ENCODE assay signal across 22 cellular contexts in genomic region chr6:168903638-168904345, GRCh38.
DNase-seq lines count a peak whose midpoint lies in the region; ATAC-seq, FAIRE-seq and TF ChIP-seq lines count a peak whose summit lies in the region.
"Had no signal": no experiment of that assay in that cellular context is flagged by ENCODE, and none has a peak within 500 bp of the region (broad histone marks: within the 10 kb centered on the region; RNA-seq: fewer than 3 reads in every experiment).

No MANE protein-coding gene starts in this region.

- in situ Hi-C loops in HepG2 (cut with HindIII; ENCODE audit: extremely low pct_ligation_motif_present, low pct_unique_long_range_greater_than_20kb): no loop called here

- TF ChIP-seq EP300 in HepG2 (IDR thresholded peaks at IDR 0.05; ENCODE audit: low read depth in 2 of 2, low read length in 2 of 2) (no peak), HepG2 (CRISPR knock-in tag; IDR thresholded peaks at IDR 0.05; ENCODE audit: borderline replicate concordance) (no peak)

- no peak overlapping the region for H3K27ac ChIP-seq in HepG2 (ENCODE audit: extremely low read length, insufficient read depth, low read length)
- H3K27ac ChIP-seq in right lobe of liver: no peak overlapping the region
- H3K27ac ChIP-seq in neuronal stem cell (replicated peaks; ENCODE audit: low read length): no peak overlapping the region
- H3K27ac ChIP-seq: 22Rv1, A549, BLaER1, GM23248 had no signal

- no peak overlapping the region for H3K9ac ChIP-seq in HepG2 (ENCODE audit: insufficient read depth, low read depth, low read length)
- H3K9ac ChIP-seq in neuronal stem cell (ENCODE audit: low read depth, low read length, poor library complexity): peak overlapping the region; percentile 61
- H3K9ac ChIP-seq: BLaER1, GM23248 had no signal

- no peak overlapping the region for H2BK12ac ChIP-seq in neuronal stem cell (ENCODE audit: low read length)

- 37% methylated on average over 17 of the region's 17 CpGs for WGBS in HepG2 (ENCODE audit: low lambda C conversion rate)
- 82% methylated on average over 17 of the region's 17 CpGs for WGBS in right lobe of liver (ENCODE audit: insufficient coverage, low coverage, low lambda C conversion rate, missing lambda C conversion rate)
- WGBS in neuronal stem cell (ENCODE audit: extremely low coverage in 2 of 2, insufficient read length in 2 of 2, insufficient replicate concordance in 1 of 2), 2 donors: no CpG with 5 or more reads among the region's 17 CpGs

- H3K4me3 ChIP-seq in HepG2 (replicated peaks in 1 of 3; ENCODE audit: insufficient read depth in 1 of 3, low read depth in 2 of 3, low read length in 3 of 3) (no peak overlapping the region), right lobe of liver (no peak overlapping the region), neuronal stem cell (ENCODE audit: low read length in 2 of 2) (no peak overlapping the region)
- H3K4me3 ChIP-seq: A549, BLaER1, GM23248, HAP-1 had no signal

- TF ChIP-seq CTCF in HepG2 (CRISPR knock-in tag; IDR thresholded peaks at IDR 0.05) (no peak), right lobe of liver (IDR thresholded peaks at IDR 0.05) (no peak)

- intact Hi-C loops in HepG2 (cut with micrococcal nuclease; ENCODE audit: unreplicated experiment): no loop called here
- intact Hi-C loops in right lobe of liver (cut with DNase I): no loop called here

- H3K4ac ChIP-seq in neuronal stem cell (ENCODE audit: low read length): no peak overlapping the region

- H2BK15ac ChIP-seq in neuronal stem cell (ENCODE audit: low read length): no peak overlapping the region

- CTCF ChIA-PET in HepG2 (lab: Yijun Ruan, JAX; ENCODE audit: low intra/inter-chr PET ratio, low total read pairs): no interaction called here

- no peak overlapping the region for H4K8ac ChIP-seq in neuronal stem cell (ENCODE audit: low read depth, low read length)

- no peak overlapping the region for H2AK5ac ChIP-seq in neuronal stem cell (ENCODE audit: low read depth, low read length)

- no peak for TF ChIP-seq RAD21 in HepG2 (CRISPR knock-in tag; IDR thresholded peaks at IDR 0.05)

- H4K20me1 ChIP-seq in HepG2 (ENCODE audit: insufficient read depth, low read length): no peaks in the 10 kb centered on the region
- H4K20me1 ChIP-seq: BLaER1 had no signal

- no peak overlapping the region for H3K23ac ChIP-seq in neuronal stem cell (ENCODE audit: low read depth, low read length, poor library complexity)

- no peaks in the 10 kb centered on the region for H3K9me3 ChIP-seq in HepG2 (ENCODE audit: low read length)
- no peaks in the 10 kb centered on the region for H3K9me3 ChIP-seq in right lobe of liver
- no peaks in the 10 kb centered on the region for H3K9me3 ChIP-seq in neuronal stem cell (replicated peaks in 1 of 2; ENCODE audit: control insufficient read depth in 2 of 2, insufficient read depth in 1 of 2, low read depth in 1 of 2, low read length in 2 of 2)
- H3K9me3 ChIP-seq: A549, HAP-1 had no signal

- H2AFZ ChIP-seq in HepG2 (ENCODE audit: low read length) (no peak overlapping the region), neuronal stem cell (ENCODE audit: low read length) (no peak overlapping the region)
- H2AFZ ChIP-seq: GM23248 had no signal

- ATAC-seq in HepG2: no peak
- no peak for ATAC-seq in right lobe of liver
- ATAC-seq in GM21737 (IDR thresholded peaks at IDR 0.05; ENCODE audit: unreplicated experiment): no peak
- ATAC-seq: A549 had no signal

- H3K18ac ChIP-seq in neuronal stem cell (ENCODE audit: low read length): no peak overlapping the region

- TF ChIP-seq POLR2A in HepG2 (IDR thresholded peaks at IDR 0.05; ENCODE audit: insufficient read depth in 1 of 2, low read depth in 2 of 2, low read length in 2 of 2) (no peak), right lobe of liver (IDR thresholded peaks at IDR 0.05) (no peak)

- no peaks in the 10 kb centered on the region for H3K79me1 ChIP-seq in neuronal stem cell (ENCODE audit: low read depth, low read length)

- BruUV-seq in HepG2 (replicated peaks; lab: Mats Ljungman, UMichigan): no TSS peak

- no peaks in the 10 kb centered on the region for H3K36me3 ChIP-seq in HepG2 (replicated peaks in 1 of 2; ENCODE audit: control insufficient read depth in 1 of 2, insufficient read depth in 2 of 2, low read length in 2 of 2)
- no peaks in the 10 kb centered on the region for H3K36me3 ChIP-seq in right lobe of liver
- H3K36me3 ChIP-seq in neuronal stem cell (replicated peaks in 1 of 2; ENCODE audit: control insufficient read depth in 2 of 2, insufficient read depth in 2 of 2, low read length in 2 of 2): no peaks in the 10 kb centered on the region
- H3K36me3 ChIP-seq: BLaER1, HAP-1 had no signal

- H3K27me3 ChIP-seq in HepG2 (ENCODE audit: control insufficient read depth in 1 of 2, insufficient read depth in 2 of 2, low read length in 2 of 2): peaks cover 5 to 35% of the 10 kb centered on the region in 2 experiments; a peak in 3 of 5 replicates
- H3K27me3 ChIP-seq in right lobe of liver: no peaks in the 10 kb centered on the region
- H3K27me3 ChIP-seq in neuronal stem cell (ENCODE audit: control insufficient read depth in 3 of 3, insufficient read depth in 3 of 3, low read depth in 1 of 3, low read length in 3 of 3): no peaks in the 10 kb centered on the region
- H3K27me3 ChIP-seq: BLaER1 had no signal

- H2BK120ac ChIP-seq in neuronal stem cell (ENCODE audit: low read depth, low read length): no peak overlapping the region

- DNase-seq in NCI-H1417 (lab: John Stamatoyannopoulos, UW) (peak in 2 of 3 experiments; percentile 33 to 69), NCI-H1417 treated with DMSO at 0.1 percent for 48 hours (lab: John Stamatoyannopoulos, UW) (no peak), HepG2 (ENCODE audit: low spot score) (no peak), right lobe of liver (no peak), cerebellum (ENCODE audit: low spot score) (peak; percentile 72), neuronal stem cell (ENCODE audit: low spot score) (no peak), T-helper 1 cell (no peak)
- DNase-seq: CD4-positive, alpha-beta memory T cell; DMS 273 treated with DMSO at 0.1 percent for 48 hours; DMS53; DND-41; EL; GM23248 had no signal

- H3K4me1 ChIP-seq in HepG2 (ENCODE audit: insufficient read depth, low read length) (no peaks in the 10 kb centered on the region), right lobe of liver (no peaks in the 10 kb centered on the region), neuronal stem cell (ENCODE audit: control insufficient read depth in 2 of 2, insufficient read depth in 1 of 2, low read depth in 1 of 2, low read length in 2 of 2) (no peaks in the 10 kb centered on the region)
- H3K4me1 ChIP-seq: A549, BLaER1, HAP-1 had no signal

- H2BK5ac ChIP-seq in neuronal stem cell (ENCODE audit: low read length): no peak overlapping the region

- no peak for FAIRE-seq in HepG2 (lab: Jason Lieb, UNC)
- FAIRE-seq: A549, G401.6, GM12891, GM19239, HTR-8/SVneo had no signal

- POLR2A ChIA-PET in HepG2 (lab: Yijun Ruan, JAX): no interaction called here

- no peaks in the 10 kb centered on the region for H3K79me2 ChIP-seq in HepG2 (ENCODE audit: insufficient read depth, low read length)

- H4K91ac ChIP-seq in neuronal stem cell (ENCODE audit: low read depth, low read length, poor library complexity): no peak overlapping the region

- H3K4me2 ChIP-seq in HepG2 (ENCODE audit: low read depth, low read length): no peak overlapping the region
- H3K4me2 ChIP-seq in neuronal stem cell (ENCODE audit: insufficient read depth, low read length, poor library complexity, severe bottlenecking): no peak overlapping the region
- H3K4me2 ChIP-seq: A549, BLaER1 had no signal

- no peak overlapping the region for H3K14ac ChIP-seq in neuronal stem cell (ENCODE audit: low read length)

TF ChIP-seq in HepG2, 621 proteins besides CTCF, POLR2A, EP300 and RAD21:
- no peak for TF ChIP-seq ZNF430 (CRISPR knock-in tag; IDR thresholded peaks at IDR 0.05)
- peak; percentile 73 for TF ChIP-seq CREB1 (IDR thresholded peaks at IDR 0.05)
- TF ChIP-seq CREB1 (CRISPR knock-in tag; IDR thresholded peaks at IDR 0.05): no peak

Comparison
In these comparisons a context has a peak if more than half of its experiments do, and no peak if none do; other contexts are left out.
1. DNase-seq: peak in NCI-H1417 (2 of 3) and cerebellum (single experiment); none in NCI-H1417 treated with DMSO at 0.1 percent for 48 hours (single experiment), HepG2 (single experiment), right lobe of liver (0 of 3), neuronal stem cell (single experiment) and T-helper 1 cell (0 of 5).